Comparison of ENCODE assay signal across 8 cellular contexts in the genomic region with DNA sequence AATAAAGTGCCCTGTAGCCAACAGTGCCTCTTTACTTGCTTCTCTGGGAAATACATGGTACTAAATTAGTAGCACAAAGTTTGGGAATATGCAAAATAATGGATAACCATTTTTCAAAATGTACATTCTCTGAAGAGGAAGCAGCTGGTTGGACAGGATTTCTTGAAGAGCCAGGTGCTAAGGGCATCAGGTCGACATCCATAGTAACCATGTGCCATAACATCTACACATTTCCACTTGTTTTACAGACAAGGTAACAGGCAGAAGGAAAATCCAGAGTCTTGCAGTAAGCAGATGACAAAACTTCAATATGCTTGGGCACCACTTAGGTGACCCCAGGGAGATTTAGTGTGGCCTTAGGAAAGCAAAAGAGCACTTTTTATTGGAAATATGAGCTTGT. TPM values are rescaled to one million over a fixed set of nuclear protein-coding genes. Genes with fewer than 3 reads are reported as not detected.
"Had no signal": no experiment of that assay in that cellular context is flagged by ENCODE, and none has a peak within 500 bp of the region (broad histone marks: within the 10 kb centered on the region; RNA-seq: fewer than 3 reads in every experiment).

No MANE protein-coding gene starts in this region.

- H3K4me3 ChIP-seq: GM23338, K562 had no signal

- DNase-seq: H9, HCEC 1CT, IMR-90, KG1 had no signal

- ATAC-seq: GM23338, K562 had no signal

- H3K4me2 ChIP-seq: GM23338 had no signal

- H2AFZ ChIP-seq: GM23338 had no signal

RNA-seq across cellular contexts. Expression of a gene that starts 36.5 kb away (rescaled TPM):
- total RNA-seq: GM23338, H1, H9, HT-29, IMR-90, K562 had no signal
- polyA plus RNA-seq: GM23338, H1, IMR-90, K562 had no signal
